Comparison of ENCODE assay signal across 9 cellular contexts in genomic region chr1:29125237-29125641, GRCh38. TPM values are rescaled to one million over a fixed set of nuclear protein-coding genes. Genes with fewer than 3 reads are reported as not detected.
DNase-seq lines count a peak whose midpoint lies in the region; ATAC-seq and TF ChIP-seq lines count a peak whose summit lies in the region.
"Had no signal": no experiment of that assay in that cellular context is flagged by ENCODE, and none has a peak within 500 bp of the region (broad histone marks: within the 10 kb centered on the region; RNA-seq: fewer than 3 reads in every experiment).

No MANE protein-coding gene starts in this region.

- no peaks in the 10 kb centered on the region for H4K20me1 ChIP-seq in DND-41 (ENCODE audit: insufficient read depth, low read length)
- H4K20me1 ChIP-seq in SU-DHL-6 (ENCODE audit: low read depth, low read length), result no peaks in the 10 kb centered on the region

- peaks cover 10% of the 10 kb centered on the region for H3K4me1 ChIP-seq in DND-41 (ENCODE audit: insufficient read depth, low read length)

- no peaks in the 10 kb centered on the region for H3F3A ChIP-seq in SU-DHL-6 (ENCODE audit: insufficient read depth)

- no peaks in the 10 kb centered on the region for H3K9me2 ChIP-seq in SU-DHL-6 (replicated peaks; ENCODE audit: insufficient read depth, low read length)

- TF ChIP-seq CTCF in DND-41 (IDR thresholded peaks at IDR 0.05; ENCODE audit: borderline replicate concordance, extremely low read depth, low read length, poor library complexity, severe bottlenecking), result no peak
- no peak for TF ChIP-seq CTCF in SU-DHL-6 (IDR thresholded peaks at IDR 0.05; ENCODE audit: insufficient read depth, low read length, poor library complexity, severe bottlenecking)
- no peak for TF ChIP-seq CTCF in fibroblast of villous mesenchyme (IDR thresholded peaks at IDR 0.05; ENCODE audit: insufficient read depth, low read depth, low read length)
- no peak for TF ChIP-seq CTCF in retinal pigment epithelial cell (conservative IDR thresholded peaks at IDR 0.05; ENCODE audit: low read depth, low read length)

- no peaks in the 10 kb centered on the region for H3K79me2 ChIP-seq in DND-41 (ENCODE audit: insufficient read depth, low read length)
- H3K79me2 ChIP-seq in SU-DHL-6 (ENCODE audit: insufficient read depth, low read length), result no peaks in the 10 kb centered on the region

- DNase-seq in DND-41 (no peak), fibroblast of villous mesenchyme (ENCODE audit: low read depth) (no peak), retinal pigment epithelial cell (ENCODE audit: low read depth) (no peak), activated gamma-delta T cell treated with Interleukin-2 at 50 U/mL for 16 hours (no peak), C1 segment of cervical spinal cord (lab: John Stamatoyannopoulos, UW) (no peak), NCI-H146 (lab: John Stamatoyannopoulos, UW) (no peak)

- H3K27me3 ChIP-seq in DND-41 (ENCODE audit: insufficient read depth, low read length, poor library complexity) (no peaks in the 10 kb centered on the region), SU-DHL-6 (ENCODE audit: low read length) (no peaks in the 10 kb centered on the region)

- H2AFZ ChIP-seq in DND-41 (ENCODE audit: low read depth, low read length) (peak overlapping the region; percentile 67), SU-DHL-6 (ENCODE audit: low read depth, low read length, severe bottlenecking) (no peak overlapping the region)

- H3K9ac ChIP-seq in DND-41 (ENCODE audit: low read depth, low read length), result peak overlapping the region; percentile 59
- 0 out of 2 replicates have a peak overlapping the region, but pooled peaks have one; percentile 51 for H3K9ac ChIP-seq in SU-DHL-6 (ENCODE audit: low read length)

- H3K9me3 ChIP-seq in DND-41 (ENCODE audit: insufficient read depth, low read length, severe bottlenecking) (no peaks in the 10 kb centered on the region), SU-DHL-6 (ENCODE audit: insufficient read depth, low read length) (no peaks in the 10 kb centered on the region)

- H3K4me3 ChIP-seq in DND-41 (ENCODE audit: low read depth in 1 of 2, low read length in 2 of 2), result peak overlapping the region in 1 of 2 experiments; percentile 56; a peak in 2 of 4 replicates
- no peak overlapping the region for H3K4me3 ChIP-seq in SU-DHL-6 (ENCODE audit: insufficient read depth, low read length, poor library complexity, severe bottlenecking)
- peak overlapping the region; percentile 70 for H3K4me3 ChIP-seq in fibroblast of villous mesenchyme (ENCODE audit: low read depth, low read length)
- peak overlapping the region; percentile 60 for H3K4me3 ChIP-seq in retinal pigment epithelial cell (ENCODE audit: low read length)

- H3K27ac ChIP-seq in DND-41 (ENCODE audit: low read length), result no peak overlapping the region
- H3K27ac ChIP-seq in SU-DHL-6 (ENCODE audit: low read depth, low read length), result no peak overlapping the region

- ATAC-seq in DND-41 (ENCODE audit: insufficient read depth, low read depth) (no peak), HG03135 (IDR thresholded peaks at IDR 0.05; ENCODE audit: unreplicated experiment) (no peak)

- no peaks in the 10 kb centered on the region for H3K36me3 ChIP-seq in DND-41 (ENCODE audit: insufficient read depth, low read length)
- no peaks in the 10 kb centered on the region for H3K36me3 ChIP-seq in SU-DHL-6 (ENCODE audit: low read length)

- peak overlapping the region; percentile 74 for H3K4me2 ChIP-seq in DND-41 (ENCODE audit: insufficient read depth, low read length)
- H3K4me2 ChIP-seq in SU-DHL-6 (ENCODE audit: low read depth, low read length, poor library complexity, severe bottlenecking), result no peak overlapping the region

RNA-seq across cellular contexts. Expression of gene TMEM200B, which starts 1.5 kb away (rescaled TPM):
- 14.2 and 14.8 TPM in 2 replicates for total RNA-seq in fibroblast of villous mesenchyme
- total RNA-seq: T-helper 1 cell treated with Interleukin-12 subunit alpha and Interleukin-12 subunit beta and Interleukin-4 antibody, amounts not matched to agents 30 ng/mL and 1 ng/mL, for 36 hours had no signal

RNA-seq across cellular contexts. Expression of gene SRSF4, which starts 56.5 kb away (rescaled TPM):
- total RNA-seq in fibroblast of villous mesenchyme, result 33.5 and 44.0 TPM in 2 replicates
